ENCODE assay signal across 29 cellular contexts in the genomic region with DNA sequence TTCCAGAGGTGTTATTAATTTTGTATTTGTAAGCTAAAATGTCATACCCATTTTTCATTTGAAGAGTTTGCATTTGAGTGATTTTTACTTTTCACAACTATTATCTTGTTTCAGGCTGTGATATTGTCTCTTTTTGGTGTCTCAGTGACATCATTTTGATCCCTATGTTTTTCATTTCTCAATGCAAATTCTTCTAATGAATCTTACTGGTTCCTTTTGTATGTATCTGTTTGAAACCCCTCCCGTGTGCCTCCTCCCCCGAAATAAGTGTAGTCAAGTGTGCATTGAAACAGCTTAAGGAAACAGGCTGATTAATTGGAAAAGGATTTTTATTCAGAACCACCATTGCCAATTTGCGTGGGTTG.
DNase-seq lines count a peak whose midpoint lies in the region; ATAC-seq and TF ChIP-seq lines count a peak whose summit lies in the region.
"Had no signal": no experiment of that assay in that cellular context is flagged by ENCODE, and none has a peak within 500 bp of the region (broad histone marks: within the 10 kb centered on the region; RNA-seq: fewer than 3 reads in every experiment).

No MANE protein-coding gene starts in this region.

- H3K27me3 Mint-ChIP-seq in activated CD8-positive, alpha-beta T cell treated with anti-CD3 and anti-CD28 coated beads for 36 hours: no peaks in the 10 kb centered on the region
- no peaks in the 10 kb centered on the region for H3K27me3 Mint-ChIP-seq in activated CD8-positive, alpha-beta T cell treated with anti-CD3 and anti-CD28 coated beads, Interleukin-2, amount 10 ng/mL, durations not matched to agents 7 days and 5 days (ENCODE audit: low read depth)
- no peaks in the 10 kb centered on the region for H3K27me3 Mint-ChIP-seq in CD8-positive, alpha-beta T cell (ENCODE audit: low read depth)
- no peaks in the 10 kb centered on the region for H3K27me3 Mint-ChIP-seq in activated T-helper 17 cell treated with anti-CD3 and anti-CD28 coated beads, Interleukin-2, amount 50 U/mL, for 72 hours
- no peaks in the 10 kb centered on the region for H3K27me3 Mint-ChIP-seq in memory B cell
- H3K27me3 Mint-ChIP-seq: natural killer cell treated with Interleukin-12 subunit alpha and Interleukin-12 subunit beta and Interleukin-15 and Interleukin-18, amount 100 ng/mL, for 72 hours had no signal

- peaks cover 46% of the 10 kb centered on the region for H3K36me3 Mint-ChIP-seq in activated CD8-positive, alpha-beta T cell treated with anti-CD3 and anti-CD28 coated beads for 36 hours (ENCODE audit: low read depth)
- peaks cover 57% of the 10 kb centered on the region for H3K36me3 Mint-ChIP-seq in activated CD8-positive, alpha-beta T cell treated with anti-CD3 and anti-CD28 coated beads, Interleukin-2, amount 10 ng/mL, durations not matched to agents 7 days and 5 days (ENCODE audit: low read depth)
- peaks cover 65% of the 10 kb centered on the region for H3K36me3 Mint-ChIP-seq in CD8-positive, alpha-beta T cell
- H3K36me3 Mint-ChIP-seq in activated T-helper 17 cell treated with anti-CD3 and anti-CD28 coated beads, Interleukin-2, amount 50 U/mL, for 72 hours (ENCODE audit: low read depth): peaks cover 91% of the 10 kb centered on the region
- peaks cover 16% of the 10 kb centered on the region for H3K36me3 Mint-ChIP-seq in memory B cell

- peak overlapping the region; percentile 88 for H3K27ac Mint-ChIP-seq in activated CD8-positive, alpha-beta T cell treated with anti-CD3 and anti-CD28 coated beads for 36 hours
- H3K27ac Mint-ChIP-seq in activated CD8-positive, alpha-beta T cell treated with anti-CD3 and anti-CD28 coated beads, Interleukin-2, amount 10 ng/mL, durations not matched to agents 7 days and 5 days: no peak overlapping the region
- peak overlapping the region; percentile 15 for H3K27ac Mint-ChIP-seq in CD8-positive, alpha-beta T cell
- H3K27ac Mint-ChIP-seq in activated T-helper 17 cell treated with anti-CD3 and anti-CD28 coated beads, Interleukin-2, amount 50 U/mL, for 72 hours: peak overlapping the region; percentile 47
- peak overlapping the region; percentile 92 for H3K27ac Mint-ChIP-seq in memory B cell

- TF ChIP-seq CTCF in activated CD8-positive, alpha-beta T cell treated with anti-CD3 and anti-CD28 coated beads for 36 hours (IDR thresholded peaks at IDR 0.05): no peak
- TF ChIP-seq CTCF in CD8-positive, alpha-beta T cell (IDR thresholded peaks at IDR 0.05): no peak

- peaks cover 76% of the 10 kb centered on the region for H3K4me1 Mint-ChIP-seq in activated CD8-positive, alpha-beta T cell treated with anti-CD3 and anti-CD28 coated beads for 36 hours (ENCODE audit: low read depth)
- H3K4me1 Mint-ChIP-seq in activated CD8-positive, alpha-beta T cell treated with anti-CD3 and anti-CD28 coated beads, Interleukin-2, amount 10 ng/mL, durations not matched to agents 7 days and 5 days (ENCODE audit: low read depth): peaks cover 67% of the 10 kb centered on the region
- H3K4me1 Mint-ChIP-seq in CD8-positive, alpha-beta T cell (ENCODE audit: low read depth): peaks cover 68% of the 10 kb centered on the region
- H3K4me1 Mint-ChIP-seq in activated T-helper 17 cell treated with anti-CD3 and anti-CD28 coated beads, Interleukin-2, amount 50 U/mL, for 72 hours: peaks cover 47% of the 10 kb centered on the region
- peaks cover 33% of the 10 kb centered on the region for H3K4me1 Mint-ChIP-seq in memory B cell

- no peak overlapping the region for H3K4me3 Mint-ChIP-seq in activated CD8-positive, alpha-beta T cell treated with anti-CD3 and anti-CD28 coated beads for 36 hours
- no peak overlapping the region for H3K4me3 Mint-ChIP-seq in activated CD8-positive, alpha-beta T cell treated with anti-CD3 and anti-CD28 coated beads, Interleukin-2, amount 10 ng/mL, durations not matched to agents 7 days and 5 days
- no peak overlapping the region for H3K4me3 Mint-ChIP-seq in CD8-positive, alpha-beta T cell
- peak overlapping the region; percentile 48 for H3K4me3 Mint-ChIP-seq in activated T-helper 17 cell treated with anti-CD3 and anti-CD28 coated beads, Interleukin-2, amount 50 U/mL, for 72 hours
- H3K4me3 Mint-ChIP-seq in memory B cell: no peak overlapping the region
- H3K4me3 Mint-ChIP-seq: natural killer cell treated with Interleukin-12 subunit alpha and Interleukin-12 subunit beta and Interleukin-15 and Interleukin-18, amount 100 ng/mL, for 72 hours had no signal

- ATAC-seq in activated CD8-positive, alpha-beta T cell treated with anti-CD3 and anti-CD28 coated beads for 36 hours: no peak
- ATAC-seq in activated CD8-positive, alpha-beta T cell treated with anti-CD3 and anti-CD28 coated beads, Interleukin-2, amount 10 ng/mL, durations not matched to agents 7 days and 5 days: no peak
- no peak for ATAC-seq in CD8-positive, alpha-beta T cell
- ATAC-seq in activated T-helper 17 cell treated with anti-CD3 and anti-CD28 coated beads, Interleukin-2, amount 50 U/mL, for 72 hours (replicated peaks): peak; percentile 57
- no peak for ATAC-seq in memory B cell (ENCODE audit: low read depth)
- ATAC-seq: natural killer cell treated with Interleukin-12 subunit alpha and Interleukin-12 subunit beta and Interleukin-15 and Interleukin-18, amount 100 ng/mL, for 72 hours had no signal

- peaks cover 33% of the 10 kb centered on the region for H3K4me1 ChIP-seq in CD8-positive, alpha-beta T cell (ENCODE audit: insufficient read depth, low read length)
- H3K4me1 ChIP-seq: SJSA1 had no signal

- CTCF ChIA-PET in activated CD8-positive, alpha-beta T cell treated with anti-CD3 and anti-CD28 coated beads for 36 hours (lab: Charles Lee): interaction anchor here (6.3 to 6.8 kb wide), 2 partner anchors 33 to 136 kb away, joined by 34 to 43 read pairs; no protein-coding TSS in a partner anchor
- CTCF ChIA-PET in activated CD8-positive, alpha-beta T cell treated with anti-CD3 and anti-CD28 coated beads, Interleukin-2, amount 10 ng/mL, durations not matched to agents 7 days and 5 days (lab: Charles Lee): interaction anchor here (0.7 to 2.2 kb wide), 5 partner anchors 10 to 136 kb away, joined by 3 to 15 read pairs (median 5); no protein-coding TSS in a partner anchor
- CTCF ChIA-PET in CD8-positive, alpha-beta T cell (lab: Charles Lee): interaction anchor here (3.7 kb wide), 1 partner anchor 136 kb away, joined by 19 read pairs; no protein-coding TSS in a partner anchor

- H3K4me3 ChIP-seq in CD8-positive, alpha-beta T cell (ENCODE audit: low read depth, low read length): no peak overlapping the region
- H3K4me3 ChIP-seq: BLaER1 treated with 17β-estradiol and CSF1 and Interleukin-3, amounts not matched to agents 10 nM and 100 nM; colonic mucosa; heart left ventricle; SJSA1; tibial nerve had no signal

- H3K36me3 ChIP-seq in CD8-positive, alpha-beta T cell (ENCODE audit: insufficient read depth, low read length): peaks cover 13% of the 10 kb centered on the region
- H3K36me3 ChIP-seq: colonic mucosa had no signal

- POLR2A ChIA-PET in activated CD8-positive, alpha-beta T cell treated with anti-CD3 and anti-CD28 coated beads for 36 hours (lab: Charles Lee): no interaction called here
- POLR2A ChIA-PET in activated CD8-positive, alpha-beta T cell treated with anti-CD3 and anti-CD28 coated beads, Interleukin-2, amount 10 ng/mL, durations not matched to agents 7 days and 5 days (lab: Charles Lee): no interaction called here
- POLR2A ChIA-PET in CD8-positive, alpha-beta T cell (lab: Charles Lee): interaction anchor here (1.0 kb wide), 1 partner anchor 77 kb away, joined by 4 read pairs; no protein-coding TSS in a partner anchor

- intact Hi-C loops in activated CD8-positive, alpha-beta T cell treated with anti-CD3 and anti-CD28 coated beads for 36 hours (cut with micrococcal nuclease): loop anchor here (5.0 to 10.0 kb wide), 2 partner anchors 37 to 140 kb away; no protein-coding TSS in a partner anchor
- intact Hi-C loops in CD8-positive, alpha-beta T cell (cut with DNase I, micrococcal nuclease): loop anchor here (5.0 to 10.0 kb wide), 3 partner anchors 33 to 730 kb away; partner anchors contain the start of gene PAXIP1 (in 1 of the 2)

- no peak overlapping the region for H3K27ac ChIP-seq in CD8-positive, alpha-beta T cell (ENCODE audit: low read depth, low read length)
- H3K27ac ChIP-seq: BLaER1 treated with 17β-estradiol and CSF1 and Interleukin-3, amounts not matched to agents 10 nM and 100 nM; colonic mucosa; SJSA1; tibial nerve had no signal

- no peaks in the 10 kb centered on the region for H3K9me3 Mint-ChIP-seq in activated CD8-positive, alpha-beta T cell treated with anti-CD3 and anti-CD28 coated beads for 36 hours
- H3K9me3 Mint-ChIP-seq in activated CD8-positive, alpha-beta T cell treated with anti-CD3 and anti-CD28 coated beads, Interleukin-2, amount 10 ng/mL, durations not matched to agents 7 days and 5 days (ENCODE audit: insufficient read depth): no peaks in the 10 kb centered on the region
- H3K9me3 Mint-ChIP-seq in CD8-positive, alpha-beta T cell: no peaks in the 10 kb centered on the region
- H3K9me3 Mint-ChIP-seq in activated T-helper 17 cell treated with anti-CD3 and anti-CD28 coated beads, Interleukin-2, amount 50 U/mL, for 72 hours: no peaks in the 10 kb centered on the region
- no peaks in the 10 kb centered on the region for H3K9me3 Mint-ChIP-seq in memory B cell
- H3K9me3 Mint-ChIP-seq: natural killer cell treated with Interleukin-12 subunit alpha and Interleukin-12 subunit beta and Interleukin-15 and Interleukin-18, amount 100 ng/mL, for 72 hours had no signal

- no peak for DNase-seq in activated CD8-positive, alpha-beta T cell treated with anti-CD3 and anti-CD28 coated beads for 36 hours
- DNase-seq in activated CD8-positive, alpha-beta T cell treated with anti-CD3 and anti-CD28 coated beads, Interleukin-2, amount 10 ng/mL, durations not matched to agents 7 days and 5 days: no peak
- no peak for DNase-seq in CD8-positive, alpha-beta T cell
- DNase-seq in memory B cell (ENCODE audit: low spot score in 2 of 2): no peak
- DNase-seq in germinal center (ENCODE audit: low spot score): no peak
- no peak for DNase-seq in NCI-H510A (lab: John Stamatoyannopoulos, UW)
- DNase-seq: activated gamma-delta T cell; amygdala; Calu3; colonic mucosa; DND-41; effector CD8-positive, alpha-beta T cell; foreskin fibroblast; HCEC 1CT; KBM-7; kidney; midbrain; MM.1S; NCI-H1417; NCI-H2081; NCI-H345; RPMI8226; T-helper 1 cell had no signal

- H3K9me3 ChIP-seq in CD8-positive, alpha-beta T cell (ENCODE audit: low read length): no peaks in the 10 kb centered on the region
- H3K9me3 ChIP-seq: BLaER1 treated with 17β-estradiol and CSF1 and Interleukin-3, amounts not matched to agents 10 nM and 100 nM; colonic mucosa; heart left ventricle; SJSA1; tibial nerve had no signal

- no peaks in the 10 kb centered on the region for H3K27me3 ChIP-seq in CD8-positive, alpha-beta T cell (ENCODE audit: insufficient read depth, low read length)
- H3K27me3 ChIP-seq: BLaER1 treated with 17β-estradiol and CSF1 and Interleukin-3, amounts not matched to agents 10 nM and 100 nM; colonic mucosa; heart left ventricle; SJSA1; tibial nerve had no signal
